Comparison of ENCODE assay signal across 9 cellular contexts in the genomic region with DNA sequence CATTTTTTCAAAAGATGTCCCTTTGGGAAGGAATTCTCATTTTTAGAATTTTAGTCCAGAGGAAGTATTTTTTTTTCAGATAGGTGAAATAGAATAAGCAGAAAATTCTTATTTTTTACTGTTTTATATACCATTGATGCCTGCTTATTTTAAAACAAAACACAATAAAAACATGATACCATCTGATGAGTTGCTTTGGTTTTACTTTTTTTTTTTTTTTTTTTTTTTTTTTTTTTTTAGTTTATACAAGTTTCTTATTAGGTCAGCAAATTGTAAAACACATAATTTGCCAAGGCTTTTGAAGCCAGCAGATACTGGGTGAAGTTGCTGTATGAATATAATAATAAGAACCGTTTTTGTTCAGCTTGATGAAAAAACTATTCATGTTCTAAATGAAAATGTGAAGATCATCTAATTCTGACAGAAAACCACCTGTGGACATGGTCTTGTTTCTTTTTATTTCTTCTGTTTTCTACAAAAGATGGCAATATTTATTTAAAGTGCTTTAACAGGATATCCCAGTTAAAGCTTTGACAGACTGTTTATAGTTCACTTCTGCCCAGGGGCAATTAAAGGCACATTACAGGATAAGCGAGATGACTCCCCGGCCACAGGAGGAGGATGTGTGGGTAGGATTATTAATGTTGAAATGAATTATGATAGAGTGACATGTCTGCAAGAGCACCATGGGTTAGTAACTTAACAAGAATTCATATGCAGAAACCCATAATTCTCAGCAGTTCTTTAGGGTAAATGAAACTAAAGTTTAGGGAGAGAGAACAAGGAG. TPM values are rescaled to one million over a fixed set of nuclear protein-coding genes. Genes with fewer than 3 reads are reported as not detected.
DNase-seq lines count a peak whose midpoint lies in the region; ATAC-seq and TF ChIP-seq lines count a peak whose summit lies in the region.
"Had no signal": no experiment of that assay in that cellular context is flagged by ENCODE, and none has a peak within 500 bp of the region (broad histone marks: within the 10 kb centered on the region; RNA-seq: fewer than 3 reads in every experiment).

No MANE protein-coding gene starts in this region.

- H3K36me3 Mint-ChIP-seq in CD4-positive, alpha-beta T cell (ENCODE audit: low read depth) = peaks cover 8% of the 10 kb centered on the region
- peaks cover 21% of the 10 kb centered on the region for H3K36me3 Mint-ChIP-seq in activated naive CD4-positive, alpha-beta T cell treated with anti-CD3 and anti-CD28 coated beads, Interleukin-2, amount 10 ng/mL, durations not matched to agents 7 days and 5 days

- H3K27me3 ChIP-seq in CD4-positive, alpha-beta T cell (ENCODE audit: control insufficient read depth, insufficient read depth, low read length) = no peaks in the 10 kb centered on the region
- H3K27me3 ChIP-seq in prostate gland (replicated peaks; ENCODE audit: insufficient read depth) = no peaks in the 10 kb centered on the region

- WGBS in prostate gland = 18% methylated on average over 3 of the region's 3 CpGs

- no peak overlapping the region for H3K27ac ChIP-seq in CD4-positive, alpha-beta T cell (ENCODE audit: low read depth, low read length)
- H3K27ac ChIP-seq in prostate gland = no peak overlapping the region

- peak overlapping the region; percentile 65 for H3K4me3 Mint-ChIP-seq in CD4-positive, alpha-beta T cell
- peak overlapping the region; percentile 8 for H3K4me3 Mint-ChIP-seq in activated naive CD4-positive, alpha-beta T cell treated with anti-CD3 and anti-CD28 coated beads, Interleukin-2, amount 10 ng/mL, durations not matched to agents 7 days and 5 days
- H3K4me3 Mint-ChIP-seq: brain had no signal

- H3K4me1 Mint-ChIP-seq in CD4-positive, alpha-beta T cell (ENCODE audit: low read depth) = peaks cover 39% of the 10 kb centered on the region
- peaks cover 37% of the 10 kb centered on the region for H3K4me1 Mint-ChIP-seq in activated naive CD4-positive, alpha-beta T cell treated with anti-CD3 and anti-CD28 coated beads, Interleukin-2, amount 10 ng/mL, durations not matched to agents 7 days and 5 days
- H3K4me1 Mint-ChIP-seq: brain had no signal

- TF ChIP-seq CTCF in CD4-positive, alpha-beta T cell (IDR thresholded peaks at IDR 0.05) = no peak
- TF ChIP-seq CTCF in prostate gland (IDR thresholded peaks at IDR 0.05) = no peak

- peak; percentile 28 for ATAC-seq in CD4-positive, alpha-beta T cell (ENCODE audit: poor library complexity)

- POLR2A ChIA-PET in CD4-positive, alpha-beta T cell (lab: Charles Lee) = interaction anchor here (0.6 to 2.3 kb wide), 4 partner anchors 13 to 124 kb away, joined by 3 to 8 read pairs (median 4); no protein-coding TSS in a partner anchor

- no peaks in the 10 kb centered on the region for H3K4me1 ChIP-seq in prostate gland (replicated peaks)

- intact Hi-C loops in CD4-positive, alpha-beta T cell (cut with DNase I, micrococcal nuclease) = no loop called here
- intact Hi-C loops in prostate gland (cut with DNase I) = no loop called here

- CTCF ChIA-PET in CD4-positive, alpha-beta T cell (lab: Charles Lee) = no interaction called here
- CTCF ChIA-PET in activated naive CD4-positive, alpha-beta T cell treated with anti-CD3 and anti-CD28 coated beads, Interleukin-2, amount 10 ng/mL, durations not matched to agents 7 days and 5 days (lab: Charles Lee) = interaction anchor here (1.1 kb wide), 1 partner anchor 28 kb away, joined by 3 read pairs; no protein-coding TSS in a partner anchor

- TF ChIP-seq POLR2A in prostate gland (IDR thresholded peaks at IDR 0.05) = no peak

- H3K36me3 ChIP-seq in prostate gland = no peaks in the 10 kb centered on the region

- no peak overlapping the region for H3K4me3 ChIP-seq in prostate gland

- no peaks in the 10 kb centered on the region for H3K9me3 ChIP-seq in CD4-positive, alpha-beta T cell (ENCODE audit: control insufficient read depth, low read length)
- no peaks in the 10 kb centered on the region for H3K9me3 ChIP-seq in prostate gland

- no peaks in the 10 kb centered on the region for H3K9me3 Mint-ChIP-seq in CD4-positive, alpha-beta T cell
- H3K9me3 Mint-ChIP-seq in activated naive CD4-positive, alpha-beta T cell treated with anti-CD3 and anti-CD28 coated beads, Interleukin-2, amount 10 ng/mL, durations not matched to agents 7 days and 5 days = no peaks in the 10 kb centered on the region

- no peak for DNase-seq in CD4-positive, alpha-beta T cell
- DNase-seq in HS-5 (ENCODE audit: low read depth) (peak; percentile 25), iris pigment epithelial cell (ENCODE audit: low read depth) (peak; percentile 75), NCI-H1105 (lab: John Stamatoyannopoulos, UW) (no peak), prostate gland (ENCODE audit: low spot score) (no peak), NCI-H2196 (lab: John Stamatoyannopoulos, UW; ENCODE audit: unreplicated experiment) (no peak), pons (ENCODE audit: low spot score) (no peak)
- no peak for DNase-seq in activated naive CD4-positive, alpha-beta T cell treated with anti-CD3 and anti-CD28 coated beads, Interleukin-2, amount 10 ng/mL, durations not matched to agents 7 days and 5 days

- no peaks in the 10 kb centered on the region for H3K27me3 Mint-ChIP-seq in CD4-positive, alpha-beta T cell
- no peaks in the 10 kb centered on the region for H3K27me3 Mint-ChIP-seq in activated naive CD4-positive, alpha-beta T cell treated with anti-CD3 and anti-CD28 coated beads, Interleukin-2, amount 10 ng/mL, durations not matched to agents 7 days and 5 days
- H3K27me3 Mint-ChIP-seq: brain had no signal

- peak overlapping the region; percentile 45 for H3K27ac Mint-ChIP-seq in CD4-positive, alpha-beta T cell
- H3K27ac Mint-ChIP-seq in activated naive CD4-positive, alpha-beta T cell treated with anti-CD3 and anti-CD28 coated beads, Interleukin-2, amount 10 ng/mL, durations not matched to agents 7 days and 5 days = peak overlapping the region; percentile 25
- H3K27ac Mint-ChIP-seq: brain had no signal

RNA-seq across cellular contexts. Expression of gene MYB, which starts 31.1 kb away (rescaled TPM):
- 1 to 10 TPM; 2.0 to 2.6 TPM for total RNA-seq in CD4-positive, alpha-beta T cell
- 1 to 10 TPM; 4.3 to 7.2 TPM for total RNA-seq in prostate gland

Comparison
In these comparisons a context has a peak if more than half of its experiments do, and no peak if none do; other contexts are left out.
1. DNase-seq: peak in HS-5 (single experiment) and iris pigment epithelial cell (single experiment); none in CD4-positive, alpha-beta T cell (0 of 10), activated naive CD4-positive, alpha-beta T cell treated with anti-CD3 and anti-CD28 coated beads, Interleukin-2, amount 10 ng/mL, durations not matched to agents 7 days and 5 days (single experiment), NCI-H1105 (single experiment), prostate gland (single experiment), NCI-H2196 (single experiment) and pons (single experiment).